ENCODE assay signal across 19 cellular contexts in genomic region chr7:142483659-142484317, GRCh38.
DNase-seq lines count a peak whose midpoint lies in the region; ATAC-seq and TF ChIP-seq lines count a peak whose summit lies in the region.
"Had no signal": no experiment of that assay in that cellular context is flagged by ENCODE, and none has a peak within 500 bp of the region (broad histone marks: within the 10 kb centered on the region; RNA-seq: fewer than 3 reads in every experiment).

No MANE protein-coding gene starts in this region.

- H3K14ac ChIP-seq in IMR-90 (replicated peaks; ENCODE audit: low read depth, low read length), result no peak overlapping the region

- H3K4ac ChIP-seq in IMR-90 (ENCODE audit: low read depth, low read length), result 0 out of 2 replicates have a peak overlapping the region, but pooled peaks have one; percentile 15

- H3K79me1 ChIP-seq in IMR-90 (ENCODE audit: low read depth in 1 of 2, low read length in 2 of 2), result no peaks in the 10 kb centered on the region

- TF ChIP-seq CTCF in IMR-90 (conservative IDR thresholded peaks at IDR 0.05; ENCODE audit: low read depth, low read length) (no peak), WERI-Rb-1 (IDR thresholded peaks at IDR 0.05; ENCODE audit: low read depth, low read length) (peak; percentile 22; the same call in 1 of the 2 replicates), neural progenitor cell (IDR thresholded peaks at IDR 0.05) (peak; percentile 1)

- no peak overlapping the region for H3K9ac ChIP-seq in IMR-90 (ENCODE audit: low read depth, low read length)
- H3K9ac ChIP-seq in neural progenitor cell, result no peak overlapping the region

- no peak for DNase-seq in activated CD4-positive, alpha-beta T cell treated with anti-CD3 and anti-CD28 coated beads, Interleukin-2, amount 10 ng/mL, durations not matched to agents 7 days and 5 days
- DNase-seq in activated CD4-positive, alpha-beta T cell treated with anti-CD3 and anti-CD28 coated beads for 48 hours, result no peak
- DNase-seq in IMR-90 (no peak), WERI-Rb-1 (no peak), neural progenitor cell (ENCODE audit: low spot score) (no peak), NCI-H1436 treated with DMSO at 0.1 percent for 48 hours (lab: John Stamatoyannopoulos, UW) (no peak), C1 segment of cervical spinal cord (lab: John Stamatoyannopoulos, UW) (no peak), left lobe of liver (ENCODE audit: low spot score) (no peak)
- DNase-seq: 8988T, KG1, NCI-H1048, ovary, SIG-M5 had no signal

- no peak overlapping the region for H3K18ac ChIP-seq in IMR-90 (ENCODE audit: low read depth, low read length)

- H2AFZ ChIP-seq in IMR-90 (replicated peaks; ENCODE audit: low read length, poor library complexity) (peak overlapping the region; percentile 71), neural progenitor cell (replicated peaks) (no peak overlapping the region)

- no peak for TF ChIP-seq RAD21 in IMR-90 (IDR thresholded peaks at IDR 0.05; ENCODE audit: low read length)

- POLR2A ChIA-PET in activated CD4-positive, alpha-beta T cell treated with anti-CD3 and anti-CD28 coated beads, Interleukin-2, amount 10 ng/mL, durations not matched to agents 7 days and 5 days (lab: Charles Lee), result no interaction called here
- POLR2A ChIA-PET in IMR-90 (lab: Charles Lee; ENCODE audit: unreplicated experiment), result no interaction called here

- H3K9me3 Mint-ChIP-seq in activated CD4-positive, alpha-beta T cell treated with anti-CD3 and anti-CD28 coated beads, Interleukin-2, amount 10 ng/mL, durations not matched to agents 7 days and 5 days, result no peaks in the 10 kb centered on the region
- no peaks in the 10 kb centered on the region for H3K9me3 Mint-ChIP-seq in neural progenitor cell
- H3K9me3 Mint-ChIP-seq: memory B cell; stimulated activated naive CD8-positive, alpha-beta T cell treated with anti-CD3 and anti-CD28 coated beads, Interleukin-15, amount 100 ng/mL, for 72 hours had no signal

- dilution Hi-C loops in IMR-90 (cut with HindIII; ENCODE audit: low sequenced_read_pairs, unreplicated experiment), result no loop called here

- no peak overlapping the region for H2AK9ac ChIP-seq in IMR-90 (replicated peaks; ENCODE audit: low read depth, low read length, poor library complexity)

- H2BK120ac ChIP-seq in IMR-90 (ENCODE audit: low read depth, low read length), result no peak overlapping the region

- in situ Hi-C loops in IMR-90 (cut with MboI; ENCODE audit: low sequenced_read_pairs), result no loop called here

- H3K27ac ChIP-seq in IMR-90 (ENCODE audit: insufficient read depth, low read length) (no peak overlapping the region), WERI-Rb-1 (no peak overlapping the region), neural progenitor cell (no peak overlapping the region)
- H3K27ac ChIP-seq: breast epithelium, colonic mucosa, ovary, right lobe of liver, tibial nerve had no signal

- H3K79me2 ChIP-seq in neural progenitor cell (ENCODE audit: low read depth), result no peaks in the 10 kb centered on the region

- H4K8ac ChIP-seq in IMR-90 (ENCODE audit: low read depth in 2 of 2, low read length in 2 of 2), result no peak overlapping the region

- H2BK20ac ChIP-seq in IMR-90 (ENCODE audit: low read depth, low read length), result no peak overlapping the region

- CTCF ChIA-PET in activated CD4-positive, alpha-beta T cell treated with anti-CD3 and anti-CD28 coated beads, Interleukin-2, amount 10 ng/mL, durations not matched to agents 7 days and 5 days (lab: Charles Lee), result interaction anchor here (0.6 to 2.8 kb wide), 8 partner anchors 8 to 131 kb away, joined by 3 to 16 read pairs (median 4); no protein-coding TSS in a partner anchor
- CTCF ChIA-PET in IMR-90 (lab: Yijun Ruan, JAX), result interaction anchor here (0.7 to 2.0 kb wide), 9 partner anchors 14 to 121 kb away, joined by 4 to 10 read pairs (median 7); no protein-coding TSS in a partner anchor

- 33% methylated on average over 3 of the region's 5 CpGs; no CpG with 5 or more reads in 1 of the 2 experiments for WGBS in IMR-90 (ENCODE audit: extremely low coverage in 2 of 2, insufficient read length in 1 of 2), 2 experiments

- H4K20me1 ChIP-seq in IMR-90 (ENCODE audit: insufficient read depth, low read length) (no peaks in the 10 kb centered on the region), neural progenitor cell (ENCODE audit: low read depth) (no peaks in the 10 kb centered on the region)

- H4K5ac ChIP-seq in IMR-90 (ENCODE audit: low read depth, low read length), result no peak overlapping the region

- H3K27me3 Mint-ChIP-seq in activated CD4-positive, alpha-beta T cell treated with anti-CD3 and anti-CD28 coated beads, Interleukin-2, amount 10 ng/mL, durations not matched to agents 7 days and 5 days, result no peaks in the 10 kb centered on the region
- peaks cover 4% of the 10 kb centered on the region for H3K27me3 Mint-ChIP-seq in neural progenitor cell (ENCODE audit: insufficient read depth, low read depth)
- H3K27me3 Mint-ChIP-seq: stimulated activated naive CD8-positive, alpha-beta T cell treated with anti-CD3 and anti-CD28 coated beads, Interleukin-15, amount 100 ng/mL, for 72 hours had no signal

- H2AK5ac ChIP-seq in IMR-90 (ENCODE audit: low read depth, low read length), result no peak overlapping the region

- H3K4me3 ChIP-seq in IMR-90 (ENCODE audit: insufficient read depth, low read depth, low read length) (no peak overlapping the region), WERI-Rb-1 (ENCODE audit: low read depth, low read length) (no peak overlapping the region), neural progenitor cell (no peak overlapping the region)
- H3K4me3 ChIP-seq: breast epithelium, colonic mucosa, ovary, right lobe of liver, tibial nerve had no signal

- H3K36me3 Mint-ChIP-seq in activated CD4-positive, alpha-beta T cell treated with anti-CD3 and anti-CD28 coated beads, Interleukin-2, amount 10 ng/mL, durations not matched to agents 7 days and 5 days (ENCODE audit: low read depth), result no peaks in the 10 kb centered on the region
- no peaks in the 10 kb centered on the region for H3K36me3 Mint-ChIP-seq in neural progenitor cell
- H3K36me3 Mint-ChIP-seq: memory B cell had no signal

- no peaks in the 10 kb centered on the region for H3K36me3 ChIP-seq in IMR-90 (ENCODE audit: control insufficient read depth, insufficient read depth, low read length)
- no peaks in the 10 kb centered on the region for H3K36me3 ChIP-seq in WERI-Rb-1
- H3K36me3 ChIP-seq in neural progenitor cell, result no peaks in the 10 kb centered on the region
- H3K36me3 ChIP-seq: breast epithelium, colonic mucosa, ovary, right lobe of liver, tibial nerve had no signal

- H3K9me3 ChIP-seq in IMR-90 (ENCODE audit: control insufficient read depth, insufficient read depth, low read length) (no peaks in the 10 kb centered on the region), WERI-Rb-1 (ENCODE audit: severe bottlenecking) (no peaks in the 10 kb centered on the region), neural progenitor cell (ENCODE audit: low read depth) (no peaks in the 10 kb centered on the region)
- H3K9me3 ChIP-seq: breast epithelium, colonic mucosa, ovary, right lobe of liver, tibial nerve had no signal

- no peak overlapping the region for H3K56ac ChIP-seq in IMR-90 (ENCODE audit: extremely low read depth, insufficient read depth, low read length)

- H3K9me1 ChIP-seq in IMR-90 (ENCODE audit: insufficient read depth, low read length), result peaks cover 4% of the 10 kb centered on the region; the same call in 1 of the 2 replicates

- H2BK15ac ChIP-seq in IMR-90 (ENCODE audit: low read depth, low read length), result no peak overlapping the region; the same call in 2 of the 3 replicates

- H3K4me1 Mint-ChIP-seq in activated CD4-positive, alpha-beta T cell treated with anti-CD3 and anti-CD28 coated beads, Interleukin-2, amount 10 ng/mL, durations not matched to agents 7 days and 5 days, result peaks cover 44% of the 10 kb centered on the region
- H3K4me1 Mint-ChIP-seq in neural progenitor cell, result no peaks in the 10 kb centered on the region

- no peak for TF ChIP-seq POLR2A in IMR-90 (IDR thresholded peaks at IDR 0.05; ENCODE audit: low read depth, low read length)

- H2BK5ac ChIP-seq in IMR-90 (ENCODE audit: low read depth, low read length, poor library complexity, severe bottlenecking), result no peak overlapping the region

- ATAC-seq in IMR-90 (ENCODE audit: low read depth) (no peak), left lobe of liver (no peak)

- H3K4me2 ChIP-seq in IMR-90 (ENCODE audit: low read depth, low read length) (no peak overlapping the region), neural progenitor cell (no peak overlapping the region)

- no peak overlapping the region for H3K23ac ChIP-seq in IMR-90 (ENCODE audit: low read depth, low read length)

- H3F3A ChIP-seq in neural progenitor cell (ENCODE audit: low read depth), result no peaks in the 10 kb centered on the region

- H3K4me3 Mint-ChIP-seq in activated CD4-positive, alpha-beta T cell treated with anti-CD3 and anti-CD28 coated beads, Interleukin-2, amount 10 ng/mL, durations not matched to agents 7 days and 5 days, result no peak overlapping the region
- no peak overlapping the region for H3K4me3 Mint-ChIP-seq in neural progenitor cell
- H3K4me3 Mint-ChIP-seq: memory B cell had no signal

- H3K27ac Mint-ChIP-seq in activated CD4-positive, alpha-beta T cell treated with anti-CD3 and anti-CD28 coated beads, Interleukin-2, amount 10 ng/mL, durations not matched to agents 7 days and 5 days, result peak overlapping the region; percentile 58
- no peak overlapping the region for H3K27ac Mint-ChIP-seq in neural progenitor cell
- H3K27ac Mint-ChIP-seq: memory B cell had no signal

- no peak overlapping the region; the same call in 1 of the 2 replicates for H4K91ac ChIP-seq in IMR-90 (ENCODE audit: insufficient read depth, low read depth, low read length)

- intact Hi-C loops in IMR-90 (cut with micrococcal nuclease), result loop anchor here (1.0 to 5.0 kb wide), 4 partner anchors 24 to 125 kb away; no protein-coding TSS in a partner anchor

- no TSS peak for BruUV-seq in IMR-90 (replicated peaks; lab: Mats Ljungman, UMichigan)

- H3K27me3 ChIP-seq in IMR-90 (ENCODE audit: control insufficient read depth, insufficient read depth, low read length) (no peaks in the 10 kb centered on the region), WERI-Rb-1 (ENCODE audit: insufficient read depth, low read depth, severe bottlenecking) (no peaks in the 10 kb centered on the region), neural progenitor cell (no peaks in the 10 kb centered on the region)
- H3K27me3 ChIP-seq: breast epithelium, colonic mucosa, ovary, right lobe of liver, tibial nerve had no signal

- H3K4me1 ChIP-seq in IMR-90 (ENCODE audit: control insufficient read depth, insufficient read depth, low read length), result peaks cover 2% of the 10 kb centered on the region
- no peaks in the 10 kb centered on the region for H3K4me1 ChIP-seq in neural progenitor cell
- H3K4me1 ChIP-seq: breast epithelium, colonic mucosa, right lobe of liver had no signal

TF ChIP-seq in IMR-90, 13 proteins besides CTCF, POLR2A, EP300 and RAD21 (continues in another document):
- no peak for TF ChIP-seq CEBPB (IDR thresholded peaks at IDR 0.05; ENCODE audit: low read depth, low read length)
- no peak for TF ChIP-seq USF2 (IDR thresholded peaks at IDR 0.05; ENCODE audit: low read depth, low read length)
